1 cellular context compared by ENCODE assay signal in genomic region chr11:134666273-134667174, GRCh38.
TF ChIP-seq lines count a peak whose summit lies in the region.

No MANE protein-coding gene starts in this region.

TF ChIP-seq in GM23338, 12 proteins besides CTCF, POLR2A, EP300 and RAD21 (continued from another document):
- TF ChIP-seq ZNF462 (CRISPR knock-in tag; IDR thresholded peaks at IDR 0.05) (no peak), POLR2AphosphoS5 (IDR thresholded peaks at IDR 0.05; ENCODE audit: low read depth) (no peak), CREB1 (CRISPR knock-in tag; IDR thresholded peaks at IDR 0.05; ENCODE audit: low read depth) (no peak), ZNF114 (CRISPR knock-in tag; IDR thresholded peaks at IDR 0.05) (no peak), JUNB (IDR thresholded peaks at IDR 0.05; ENCODE audit: unreplicated experiment) (no peak), ZNF331 (CRISPR knock-in tag; IDR thresholded peaks at IDR 0.05; ENCODE audit: low read depth) (no peak), STAT1 (IDR thresholded peaks at IDR 0.05; ENCODE audit: unreplicated experiment) (no peak)
